ENCODE assay signal across 9 cellular contexts in the genomic region with DNA sequence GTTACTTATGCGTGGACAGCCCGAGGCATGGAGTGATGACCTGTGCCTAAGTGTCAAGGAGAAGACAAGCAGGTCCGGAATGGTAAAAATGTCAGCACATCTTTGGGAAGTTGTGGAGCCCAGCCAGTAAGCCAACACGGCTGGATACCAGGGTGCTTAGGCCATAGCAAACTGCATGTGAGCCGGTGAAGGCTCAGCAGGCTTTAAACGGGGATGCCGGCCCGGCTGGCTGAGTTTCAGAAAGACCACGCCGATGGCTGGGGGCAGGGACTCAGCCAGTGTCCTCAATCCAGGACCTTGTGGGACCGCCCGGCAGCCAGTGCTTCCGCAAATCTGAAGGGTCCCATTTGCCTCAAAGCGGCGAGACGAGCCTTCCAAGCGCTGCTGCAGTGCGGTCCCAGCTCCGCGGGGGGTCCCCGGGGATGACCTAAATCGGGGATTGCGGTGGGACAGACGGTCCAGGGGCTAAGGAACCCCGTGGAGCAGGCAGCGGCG. TPM values are rescaled to one million over a fixed set of nuclear protein-coding genes. Genes with fewer than 3 reads are reported as not detected.
DNase-seq lines count a peak whose midpoint lies in the region; ATAC-seq and TF ChIP-seq lines count a peak whose summit lies in the region.
"Had no signal": no experiment of that assay in that cellular context is flagged by ENCODE, and none has a peak within 500 bp of the region (broad histone marks: within the 10 kb centered on the region; RNA-seq: fewer than 3 reads in every experiment).

No MANE protein-coding gene starts in this region.

- peaks cover 28% of the 10 kb centered on the region for H3K4me1 Mint-ChIP-seq in brain

- H3K27ac ChIP-seq in substantia nigra (ENCODE audit: low read depth, low read length, poor library complexity, severe bottlenecking), result peak overlapping the region; percentile 82
- H3K27ac ChIP-seq: SK-N-MC had no signal

- no peaks in the 10 kb centered on the region for H3K36me3 Mint-ChIP-seq in brain

- H3K27ac Mint-ChIP-seq in brain, result peak overlapping the region in 4 of 5 experiments; percentile 58 to 92 (median 62)

- peak overlapping the region; percentile 84 to 95 (median 91) for H3K4me3 Mint-ChIP-seq in brain

- H3K36me3 ChIP-seq in kidney epithelial cell (ENCODE audit: control insufficient read depth, insufficient read depth, low read length), result no peaks in the 10 kb centered on the region

- no peak for TF ChIP-seq CTCF in brain (conservative IDR thresholded peaks at IDR 0.05)
- TF ChIP-seq CTCF in kidney epithelial cell (IDR thresholded peaks at IDR 0.05; ENCODE audit: insufficient read depth, low read length, poor library complexity, severe bottlenecking), result no peak

- peak overlapping the region; percentile 47 for H3K4me3 ChIP-seq in kidney epithelial cell (ENCODE audit: low read depth, low read length)

- DNase-seq in DMS53 (lab: John Stamatoyannopoulos, UW), result peak; percentile 53
- DNase-seq in DMS53 treated with DMSO at 0.1 percent for 48 hours (lab: John Stamatoyannopoulos, UW; ENCODE audit: unreplicated experiment), result no peak
- no peak for DNase-seq in kidney epithelial cell (ENCODE audit: low read depth)
- DNase-seq in substantia nigra (lab: John Stamatoyannopoulos, UW), result peak in 6 of 49 donors; percentile 21 to 71 (median 25)
- DNase-seq in activated CD4-positive, alpha-beta T cell treated with anti-CD3 and anti-CD28 coated beads for 4 hours, result no peak

- ATAC-seq in GM18858 (IDR thresholded peaks at IDR 0.05; ENCODE audit: unreplicated experiment) (no peak), GM18517 (IDR thresholded peaks at IDR 0.05; ENCODE audit: unreplicated experiment) (no peak)

- H3K9me3 Mint-ChIP-seq in brain, result peaks cover 12 to 24% (median 20%) of the 10 kb centered on the region in 5 experiments

- peaks cover 21% of the 10 kb centered on the region for H3K27me3 Mint-ChIP-seq in brain

- no peaks in the 10 kb centered on the region for H3K27me3 ChIP-seq in kidney epithelial cell (ENCODE audit: control insufficient read depth, insufficient read depth, low read length)

RNA-seq across cellular contexts. Expression of gene AGAP1, which starts 0.9 kb away (rescaled TPM):
- polyA plus RNA-seq in brain (ENCODE audit: insufficient read depth, low read depth, low replicate concordance), result 34.9 TPM
- total RNA-seq in kidney epithelial cell, result 33.7 and 42.0 TPM in 2 replicates
